In the genomic region with DNA sequence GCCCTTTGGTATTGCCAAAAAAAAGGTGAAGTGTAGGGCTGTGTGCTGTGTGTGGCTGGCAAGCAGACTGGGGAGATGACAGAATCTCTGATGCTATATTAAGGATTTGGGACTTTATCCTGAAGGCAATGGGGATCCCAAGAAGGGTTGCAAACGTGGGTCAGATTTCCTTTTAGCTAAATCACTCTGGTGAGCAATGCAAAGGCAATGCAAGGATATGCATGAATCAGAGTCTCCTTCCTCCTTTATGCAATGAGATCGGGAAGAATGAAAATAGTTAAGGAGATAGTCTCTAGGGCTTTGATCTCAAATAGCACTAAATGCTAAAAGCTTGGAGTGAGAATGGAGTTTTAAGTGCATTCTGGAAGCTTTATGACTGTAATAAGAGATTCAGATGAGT, we compare ENCODE assay signal across 17 cellular contexts.
DNase-seq lines count a peak whose midpoint lies in the region; ATAC-seq lines count a peak whose summit lies in the region.
"Had no signal": no experiment of that assay in that cellular context is flagged by ENCODE, and none has a peak within 500 bp of the region (broad histone marks: within the 10 kb centered on the region; RNA-seq: fewer than 3 reads in every experiment).

No MANE protein-coding gene starts in this region.

- ATAC-seq in GM21423 (IDR thresholded peaks at IDR 0.05; ENCODE audit: unreplicated experiment), result no peak

- in situ Hi-C loops in ACHN (cut with HindIII; ENCODE audit: low pct_ligation_motif_present, low pct_unique_long_range_greater_than_20kb, low sequenced_read_pairs), result no loop called here

- DNase-seq in ACHN (peak; percentile 27), HCEC 1CT (peak; percentile 60), amniotic stem cell (lab: John Stamatoyannopoulos, UW) (peak; percentile 56), glomerular visceral epithelial cell (ENCODE audit: extremely low spot score) (peak; percentile 13), middle frontal gyrus (ENCODE audit: extremely low spot score, low spot score) (no peak), NCI-H446 (lab: John Stamatoyannopoulos, UW) (no peak)
- DNase-seq in stimulated activated CD4-positive, alpha-beta T cell treated with anti-CD3 and anti-CD28 coated beads, Interleukin-12 subunit alpha, Interleukin-12 subunit beta, amount 100 ng/mL, for 4 hours, result no peak
- DNase-seq: activated B cell treated with CpG ODN at 0.5 μM for 24 hours; activated CD8-positive, alpha-beta memory T cell treated with anti-CD3 and anti-CD28 coated beads, Interleukin-2, amount 50 U/mL, for 4 hours; activated naive CD4-positive, alpha-beta T cell treated with anti-CD3 and anti-CD28 coated beads, Interleukin-2, amount 10 ng/mL, durations not matched to agents 7 days and 5 days; DMS 273 treated with DMSO at 0.1 percent for 48 hours; NCI-H1105; NCI-H510A; ovary; stimulated activated CD4-positive, alpha-beta T cell treated with anti-CD3 and anti-CD28 coated beads, Interleukin-15, amount 100 ng/mL, for 24 hours; testis had no signal

Comparison
In these comparisons a context has a peak if more than half of its experiments do, and no peak if none do; other contexts are left out.
1. DNase-seq: peak in ACHN (single experiment), HCEC 1CT (single experiment), amniotic stem cell (single experiment) and glomerular visceral epithelial cell (single experiment); none in middle frontal gyrus (single experiment), NCI-H446 (0 of 2) and stimulated activated CD4-positive, alpha-beta T cell treated with anti-CD3 and anti-CD28 coated beads, Interleukin-12 subunit alpha, Interleukin-12 subunit beta, amount 100 ng/mL, for 4 hours (single experiment).